Comparison of ENCODE assay signal across 1 cellular context in the genomic region with DNA sequence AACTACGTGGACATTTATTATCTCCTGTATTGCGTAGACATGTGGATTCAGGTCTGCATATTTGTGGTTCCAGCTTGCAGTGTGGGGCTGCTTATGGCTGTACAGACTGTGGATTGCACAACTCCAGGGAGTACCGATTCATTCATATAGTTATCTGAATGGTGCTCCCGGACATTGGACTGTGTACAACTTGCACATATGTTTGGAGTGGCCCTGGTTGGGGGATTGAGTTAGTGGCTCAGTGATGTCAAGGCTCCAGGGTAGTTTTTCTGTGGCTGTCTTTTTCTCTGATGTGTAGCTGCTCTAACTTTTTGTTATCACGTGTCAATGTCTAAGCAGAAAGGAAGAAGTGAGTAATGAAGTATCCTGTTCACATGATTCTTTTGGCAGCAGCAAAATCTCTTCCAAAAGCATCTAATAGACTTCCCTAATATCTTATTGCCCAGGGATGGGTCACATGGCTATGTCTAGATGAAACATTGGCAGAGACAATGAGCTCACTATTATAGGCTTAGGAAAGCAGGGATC.
A peak's percentile ranks its signal among the peaks of the same experiment; 100 is the strongest.
TF ChIP-seq lines count a peak whose summit lies in the region.

No MANE protein-coding gene starts in this region.

TF ChIP-seq in HepG2, 621 proteins besides CTCF, POLR2A, EP300 and RAD21 (continued from another document and continues in another):
- TF ChIP-seq TARDBP (CRISPR knock-in tag; IDR thresholded peaks at IDR 0.05) (peak; percentile 30; the same call in 1 of the 2 replicates), ZNF747 (CRISPR knock-in tag; IDR thresholded peaks at IDR 0.05; ENCODE audit: borderline replicate concordance) (no peak; the same call in 1 of the 2 replicates), PHF21A (CRISPR knock-in tag; IDR thresholded peaks at IDR 0.05) (peak; percentile 92), NONO (IDR thresholded peaks at IDR 0.05) (no peak), NONO (CRISPR knock-in tag; conservative IDR thresholded peaks at IDR 0.05) (peak; percentile 71; the same call in 1 of the 2 replicates), USF2 (IDR thresholded peaks at IDR 0.05; ENCODE audit: low read depth, low read length) (no peak), USF2 (CRISPR knock-in tag; IDR thresholded peaks at IDR 0.05; ENCODE audit: borderline replicate concordance) (peak; percentile 35), RNF2 (conservative IDR thresholded peaks at IDR 0.05; ENCODE audit: low read depth) (no peak), ZNF710 (CRISPR knock-in tag; IDR thresholded peaks at IDR 0.05; ENCODE audit: borderline replicate concordance) (peak; percentile 86), KAT8 (CRISPR knock-in tag; IDR thresholded peaks at IDR 0.05) (0 out of 2 replicates have a peak, but pooled peaks have one; percentile 35), SAP130 (CRISPR knock-in tag; IDR thresholded peaks at IDR 0.05; ENCODE audit: low read depth) (peak; percentile 89), PRDM10 (CRISPR knock-in tag; IDR thresholded peaks at IDR 0.05; ENCODE audit: low read depth) (peak; percentile 66; the same call in 1 of the 2 replicates), ZNF687 (CRISPR knock-in tag; IDR thresholded peaks at IDR 0.05) (no peak), HDAC2 (CRISPR knock-in tag; IDR thresholded peaks at IDR 0.05) (peak; percentile 95), ZNF839 (CRISPR knock-in tag; IDR thresholded peaks at IDR 0.05; ENCODE audit: borderline replicate concordance) (no peak), ZNF180 (CRISPR knock-in tag; IDR thresholded peaks at IDR 0.05; ENCODE audit: borderline replicate concordance, low read depth) (no peak), KMT2B (CRISPR knock-in tag; IDR thresholded peaks at IDR 0.05) (peak; percentile 45; the same call in 1 of the 2 replicates), ZNF670 (CRISPR knock-in tag; IDR thresholded peaks at IDR 0.05; ENCODE audit: borderline replicate concordance) (peak; percentile 64; the same call in 1 of the 2 replicates), ZNF230 (CRISPR knock-in tag; IDR thresholded peaks at IDR 0.05) (no peak), BCL6 (CRISPR knock-in tag; IDR thresholded peaks at IDR 0.05) (peak; percentile 79), ZHX1 (CRISPR knock-in tag; IDR thresholded peaks at IDR 0.05; ENCODE audit: low read depth) (0 out of 2 replicates have a peak, but pooled peaks have one; percentile 41), ZNF292 (CRISPR knock-in tag; IDR thresholded peaks at IDR 0.05; ENCODE audit: borderline replicate concordance, low read depth) (peak; percentile 93; the same call in 1 of the 2 replicates)
- TF ChIP-seq, protein P1, sequence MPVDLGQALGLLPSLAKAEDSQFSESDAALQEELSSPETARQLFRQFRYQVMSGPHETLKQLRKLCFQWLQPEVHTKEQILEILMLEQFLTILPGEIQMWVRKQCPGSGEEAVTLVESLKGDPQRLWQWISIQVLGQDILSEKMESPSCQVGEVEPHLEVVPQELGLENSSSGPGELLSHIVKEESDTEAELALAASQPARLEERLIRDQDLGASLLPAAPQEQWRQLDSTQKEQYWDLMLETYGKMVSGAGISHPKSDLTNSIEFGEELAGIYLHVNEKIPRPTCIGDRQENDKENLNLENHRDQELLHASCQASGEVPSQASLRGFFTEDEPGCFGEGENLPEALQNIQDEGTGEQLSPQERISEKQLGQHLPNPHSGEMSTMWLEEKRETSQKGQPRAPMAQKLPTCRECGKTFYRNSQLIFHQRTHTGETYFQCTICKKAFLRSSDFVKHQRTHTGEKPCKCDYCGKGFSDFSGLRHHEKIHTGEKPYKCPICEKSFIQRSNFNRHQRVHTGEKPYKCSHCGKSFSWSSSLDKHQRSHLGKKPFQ (CRISPR knock-in tag; IDR thresholded peaks at IDR 0.05; ENCODE audit: insufficient replicate concordance): peak; percentile 65
- TF ChIP-seq, protein P2, sequence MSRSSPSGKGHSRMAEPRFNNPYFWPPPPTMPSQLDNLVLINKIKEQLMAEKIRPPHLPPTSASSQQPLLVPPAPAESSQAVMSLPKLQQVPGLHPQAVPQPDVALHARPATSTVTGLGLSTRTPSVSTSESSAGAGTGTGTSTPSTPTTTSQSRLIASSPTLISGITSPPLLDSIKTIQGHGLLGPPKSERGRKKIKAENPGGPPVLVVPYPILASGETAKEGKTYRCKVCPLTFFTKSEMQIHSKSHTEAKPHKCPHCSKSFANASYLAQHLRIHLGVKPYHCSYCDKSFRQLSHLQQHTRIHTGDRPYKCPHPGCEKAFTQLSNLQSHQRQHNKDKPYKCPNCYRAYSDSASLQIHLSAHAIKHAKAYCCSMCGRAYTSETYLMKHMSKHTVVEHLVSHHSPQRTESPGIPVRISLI (CRISPR knock-in tag; IDR thresholded peaks at IDR 0.05; ENCODE audit: borderline replicate concordance): peak; percentile 32; the same call in 1 of the 2 replicates
- TF ChIP-seq, protein P3, sequence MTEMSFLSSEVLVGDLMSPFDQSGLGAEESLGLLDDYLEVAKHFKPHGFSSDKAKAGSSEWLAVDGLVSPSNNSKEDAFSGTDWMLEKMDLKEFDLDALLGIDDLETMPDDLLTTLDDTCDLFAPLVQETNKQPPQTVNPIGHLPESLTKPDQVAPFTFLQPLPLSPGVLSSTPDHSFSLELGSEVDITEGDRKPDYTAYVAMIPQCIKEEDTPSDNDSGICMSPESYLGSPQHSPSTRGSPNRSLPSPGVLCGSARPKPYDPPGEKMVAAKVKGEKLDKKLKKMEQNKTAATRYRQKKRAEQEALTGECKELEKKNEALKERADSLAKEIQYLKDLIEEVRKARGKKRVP (CRISPR knock-in tag; IDR thresholded peaks at IDR 0.05): peak in 1 of 2 experiments; percentile 77; a peak in 2 of 4 replicates
- TF ChIP-seq, protein P4, sequence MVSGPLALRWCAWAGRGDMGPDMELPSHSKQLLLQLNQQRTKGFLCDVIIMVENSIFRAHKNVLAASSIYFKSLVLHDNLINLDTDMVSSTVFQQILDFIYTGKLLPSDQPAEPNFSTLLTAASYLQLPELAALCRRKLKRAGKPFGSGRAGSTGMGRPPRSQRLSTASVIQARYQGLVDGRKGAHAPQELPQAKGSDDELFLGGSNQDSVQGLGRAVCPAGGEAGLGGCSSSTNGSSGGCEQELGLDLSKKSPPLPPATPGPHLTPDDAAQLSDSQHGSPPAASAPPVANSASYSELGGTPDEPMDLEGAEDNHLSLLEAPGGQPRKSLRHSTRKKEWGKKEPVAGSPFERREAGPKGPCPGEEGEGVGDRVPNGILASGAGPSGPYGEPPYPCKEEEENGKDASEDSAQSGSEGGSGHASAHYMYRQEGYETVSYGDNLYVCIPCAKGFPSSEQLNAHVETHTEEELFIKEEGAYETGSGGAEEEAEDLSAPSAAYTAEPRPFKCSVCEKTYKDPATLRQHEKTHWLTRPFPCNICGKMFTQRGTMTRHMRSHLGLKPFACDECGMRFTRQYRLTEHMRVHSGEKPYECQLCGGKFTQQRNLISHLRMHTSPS (CRISPR knock-in tag; IDR thresholded peaks at IDR 0.05; ENCODE audit: low read depth): no peak
